In genomic region chr6:42278131-42278853, GRCh38 we compare ENCODE assay signal across 13 cellular contexts.
A peak's percentile ranks its signal among the peaks of the same experiment; 100 is the strongest.
DNase-seq lines count a peak whose midpoint lies in the region; TF ChIP-seq lines count a peak whose summit lies in the region.
"Had no signal": no experiment of that assay in that cellular context is flagged by ENCODE, and none has a peak within 500 bp of the region (broad histone marks: within the 10 kb centered on the region; RNA-seq: fewer than 3 reads in every experiment).

No MANE protein-coding gene starts in this region.

- H3K9me3 ChIP-seq in osteoblast (ENCODE audit: low read depth, low read length): no peaks in the 10 kb centered on the region
- H3K9me3 ChIP-seq: pancreas, suprapubic skin had no signal

- H3K27me3 Mint-ChIP-seq in activated CD4-positive, alpha-beta T cell treated with anti-CD3 and anti-CD28 coated beads, Interleukin-2, amount 10 ng/mL, durations not matched to agents 24 days and 14 days: no peaks in the 10 kb centered on the region
- no peaks in the 10 kb centered on the region for H3K27me3 Mint-ChIP-seq in IgD-negative memory B cell
- H3K27me3 Mint-ChIP-seq in activated naive CD8-positive, alpha-beta T cell treated with anti-CD3 and anti-CD28 coated beads for 36 hours: no peaks in the 10 kb centered on the region
- H3K27me3 Mint-ChIP-seq: memory B cell had no signal

- H3K9me3 Mint-ChIP-seq in activated CD4-positive, alpha-beta T cell treated with anti-CD3 and anti-CD28 coated beads, Interleukin-2, amount 10 ng/mL, durations not matched to agents 24 days and 14 days: no peaks in the 10 kb centered on the region
- H3K9me3 Mint-ChIP-seq in IgD-negative memory B cell: no peaks in the 10 kb centered on the region
- H3K9me3 Mint-ChIP-seq in activated naive CD8-positive, alpha-beta T cell treated with anti-CD3 and anti-CD28 coated beads for 36 hours: peaks cover 3% of the 10 kb centered on the region

- no peak overlapping the region for H2AFZ ChIP-seq in osteoblast (ENCODE audit: low read length)

- H3K27ac ChIP-seq in osteoblast (ENCODE audit: low read depth, low read length): no peak overlapping the region
- H3K27ac ChIP-seq: pancreas had no signal

- no peak overlapping the region for H3K4me3 ChIP-seq in osteoblast (ENCODE audit: insufficient read depth, low read length)
- H3K4me3 ChIP-seq: pancreas, suprapubic skin had no signal

- H4K20me1 ChIP-seq in osteoblast (ENCODE audit: insufficient read depth, low read length): peaks cover 2% of the 10 kb centered on the region

- H3K27ac Mint-ChIP-seq in activated CD4-positive, alpha-beta T cell treated with anti-CD3 and anti-CD28 coated beads, Interleukin-2, amount 10 ng/mL, durations not matched to agents 24 days and 14 days: peak overlapping the region; percentile 67
- H3K27ac Mint-ChIP-seq in IgD-negative memory B cell: peak overlapping the region in 2 of 3 donors; percentile 37 to 65
- peak overlapping the region; percentile 70 for H3K27ac Mint-ChIP-seq in activated naive CD8-positive, alpha-beta T cell treated with anti-CD3 and anti-CD28 coated beads for 36 hours

- no peak overlapping the region for H3K4me3 Mint-ChIP-seq in activated CD4-positive, alpha-beta T cell treated with anti-CD3 and anti-CD28 coated beads, Interleukin-2, amount 10 ng/mL, durations not matched to agents 24 days and 14 days
- no peak overlapping the region for H3K4me3 Mint-ChIP-seq in IgD-negative memory B cell
- H3K4me3 Mint-ChIP-seq in activated naive CD8-positive, alpha-beta T cell treated with anti-CD3 and anti-CD28 coated beads for 36 hours: peak overlapping the region; percentile 5
- H3K4me3 Mint-ChIP-seq: memory B cell had no signal

- H3K4me1 ChIP-seq in osteoblast (ENCODE audit: insufficient read depth, low read length): peaks cover 33% of the 10 kb centered on the region
- H3K4me1 ChIP-seq: pancreas had no signal

- peaks cover 34% of the 10 kb centered on the region for H3K4me1 Mint-ChIP-seq in activated CD4-positive, alpha-beta T cell treated with anti-CD3 and anti-CD28 coated beads, Interleukin-2, amount 10 ng/mL, durations not matched to agents 24 days and 14 days
- H3K4me1 Mint-ChIP-seq in IgD-negative memory B cell: peaks cover 8 to 18% (median 9%) of the 10 kb centered on the region in 3 donors
- peaks cover 40% of the 10 kb centered on the region for H3K4me1 Mint-ChIP-seq in activated naive CD8-positive, alpha-beta T cell treated with anti-CD3 and anti-CD28 coated beads for 36 hours

- peaks cover 2% of the 10 kb centered on the region for H3K79me2 ChIP-seq in osteoblast (ENCODE audit: insufficient read depth, low read length)

- H3K4me2 ChIP-seq in osteoblast (ENCODE audit: insufficient read depth, low read length): no peak overlapping the region

- H3K36me3 Mint-ChIP-seq in activated CD4-positive, alpha-beta T cell treated with anti-CD3 and anti-CD28 coated beads, Interleukin-2, amount 10 ng/mL, durations not matched to agents 24 days and 14 days (ENCODE audit: low read depth): peaks cover 22% of the 10 kb centered on the region
- no peaks in the 10 kb centered on the region for H3K36me3 Mint-ChIP-seq in IgD-negative memory B cell
- H3K36me3 Mint-ChIP-seq in activated naive CD8-positive, alpha-beta T cell treated with anti-CD3 and anti-CD28 coated beads for 36 hours: peaks cover 11% of the 10 kb centered on the region

- no peaks in the 10 kb centered on the region for H3K27me3 ChIP-seq in osteoblast (ENCODE audit: insufficient read depth, low read length)
- H3K27me3 ChIP-seq: pancreas, suprapubic skin had no signal

- H3K36me3 ChIP-seq in osteoblast (ENCODE audit: insufficient read depth, low read length): no peaks in the 10 kb centered on the region
- H3K36me3 ChIP-seq: pancreas, suprapubic skin had no signal

- DNase-seq in activated CD4-positive, alpha-beta T cell treated with anti-CD3 and anti-CD28 coated beads, Interleukin-2, amount 10 ng/mL, durations not matched to agents 24 days and 14 days: no peak
- DNase-seq in activated CD4-positive, alpha-beta T cell treated with anti-CD3 and anti-CD28 coated beads for 48 hours: no peak
- peak; percentile 15 for DNase-seq in activated naive CD8-positive, alpha-beta T cell treated with anti-CD3 and anti-CD28 coated beads for 36 hours
- DNase-seq in osteoblast (ENCODE audit: insufficient read length, low spot score, missing footprints) (peak; percentile 49), AG08396 (ENCODE audit: low spot score) (no peak), NCI-H446 treated with DMSO at 0.1 percent for 48 hours (lab: John Stamatoyannopoulos, UW) (no peak), cerebellum (ENCODE audit: low spot score) (no peak)
- DNase-seq: activated CD4-positive, CD25-positive, alpha-beta regulatory T cell treated with anti-CD3 and anti-CD28 coated beads, Interleukin-2, amount 50 U/mL, for 72 hours; aorta; pancreas had no signal

- intact Hi-C loops in activated CD4-positive, alpha-beta T cell treated with anti-CD3 and anti-CD28 coated beads, Interleukin-2, amount 10 ng/mL, durations not matched to agents 24 days and 14 days (cut with micrococcal nuclease): loop anchor here (5.0 kb wide), 2 partner anchors 34 to 79 kb away; no protein-coding TSS in a partner anchor

- TF ChIP-seq CTCF in osteoblast (IDR thresholded peaks at IDR 0.05; ENCODE audit: extremely low read depth, low read depth, low read length): no peak

Comparison
In these comparisons a context has a peak if more than half of its experiments do, and no peak if none do; other contexts are left out.
1. DNase-seq: peak in activated naive CD8-positive, alpha-beta T cell treated with anti-CD3 and anti-CD28 coated beads for 36 hours (single experiment) and osteoblast (single experiment); none in activated CD4-positive, alpha-beta T cell treated with anti-CD3 and anti-CD28 coated beads, Interleukin-2, amount 10 ng/mL, durations not matched to agents 24 days and 14 days (single experiment), activated CD4-positive, alpha-beta T cell treated with anti-CD3 and anti-CD28 coated beads for 48 hours (single experiment), AG08396 (single experiment), NCI-H446 treated with DMSO at 0.1 percent for 48 hours (single experiment) and cerebellum (single experiment).
2. Peak in every context shown above with its lines, with median percentiles within 50 percentile points of each other: H3K27ac Mint-ChIP-seq.